ENCODE assay signal across 22 cellular contexts in genomic region chr17:64163468-64163867, GRCh38. TPM values are rescaled to one million over a fixed set of nuclear protein-coding genes. Genes with fewer than 3 reads are reported as not detected.
DNase-seq lines count a peak whose midpoint lies in the region; ATAC-seq and TF ChIP-seq lines count a peak whose summit lies in the region.
"Had no signal": no experiment of that assay in that cellular context is flagged by ENCODE, and none has a peak within 500 bp of the region (broad histone marks: within the 10 kb centered on the region; RNA-seq: fewer than 3 reads in every experiment).

No MANE protein-coding gene starts in this region.

- H3K27ac ChIP-seq in GM23338 (ENCODE audit: low read depth), result no peak overlapping the region
- H3K27ac ChIP-seq in psoas muscle, result peak overlapping the region; percentile 61

- H3K27ac Mint-ChIP-seq in GM23338 (peak overlapping the region; percentile 70; the same call in 1 of the 2 replicates), type B pancreatic cell (peak overlapping the region; percentile 82)
- H3K27ac Mint-ChIP-seq: CD4-positive, alpha-beta T cell; HFFc6; IgD-negative memory B cell had no signal

- H3K27me3 ChIP-seq in GM23338 (ENCODE audit: insufficient read depth) (no peaks in the 10 kb centered on the region), psoas muscle (ENCODE audit: insufficient read depth in 3 of 3, low read length in 2 of 3) (no peaks in the 10 kb centered on the region)
- H3K27me3 ChIP-seq: BE2C had no signal

- peaks cover 11% of the 10 kb centered on the region for H3K4me1 Mint-ChIP-seq in GM23338
- peaks cover 23% of the 10 kb centered on the region for H3K4me1 Mint-ChIP-seq in type B pancreatic cell (ENCODE audit: unreplicated experiment)
- H3K4me1 Mint-ChIP-seq: IgD-negative memory B cell had no signal

- H2AFZ ChIP-seq in GM23338, result no peak overlapping the region

- DNase-seq in GM23338 (ENCODE audit: low spot score), result no peak
- DNase-seq in epithelial cell of esophagus (ENCODE audit: low read depth), result peak; percentile 42
- no peak for DNase-seq in psoas muscle
- DNase-seq in type B pancreatic cell (ENCODE audit: extremely low spot score, unreplicated experiment), result no peak
- DNase-seq in SW480 (ENCODE audit: low spot score), result no peak
- DNase-seq in stimulated activated CD4-positive, alpha-beta T cell treated with anti-CD3 and anti-CD28 coated beads, Interleukin-2, amount 100 ng/mL, for 48 hours, result no peak
- DNase-seq in iPS-NIHi11 (ENCODE audit: low spot score), result no peak
- DNase-seq: ACHN; BE2C; C1 segment of cervical spinal cord; CD4-positive, alpha-beta T cell; DMS153; DMS79; GDM1; GOT3; H7; HFFc6 had no signal

- intact Hi-C loops in psoas muscle (cut with DNase I), result no loop called here

- H3K9me3 ChIP-seq in psoas muscle, result no peaks in the 10 kb centered on the region
- H3K9me3 ChIP-seq: BE2C, Caco-2 had no signal

- no peaks in the 10 kb centered on the region for H3F3A ChIP-seq in GM23338 (replicated peaks; ENCODE audit: low read depth)

- H4K20me1 ChIP-seq in GM23338 (replicated peaks; ENCODE audit: insufficient read depth), result no peaks in the 10 kb centered on the region; the same call in 1 of the 2 replicates

- H3K27me3 Mint-ChIP-seq in GM23338 (ENCODE audit: insufficient read depth, low read depth, poor library complexity), result no peaks in the 10 kb centered on the region
- H3K27me3 Mint-ChIP-seq in type B pancreatic cell, result no peaks in the 10 kb centered on the region
- H3K27me3 Mint-ChIP-seq: CD4-positive, alpha-beta T cell; IgD-negative memory B cell had no signal

- H3K4me1 ChIP-seq in GM23338 (ENCODE audit: insufficient read depth), result peaks cover under 1% of the 10 kb centered on the region; the same call in 1 of the 2 replicates
- H3K4me1 ChIP-seq in psoas muscle, result peaks cover 38% of the 10 kb centered on the region
- H3K4me1 ChIP-seq: BE2C had no signal

- H3K4me3 ChIP-seq in GM23338 (no peak overlapping the region), epithelial cell of esophagus (ENCODE audit: low read length) (no peak overlapping the region), psoas muscle (no peak overlapping the region)

- H3K79me2 ChIP-seq in GM23338 (replicated peaks; ENCODE audit: insufficient read depth), result no peaks in the 10 kb centered on the region

- H3K4me3 Mint-ChIP-seq in GM23338 (no peak overlapping the region), type B pancreatic cell (no peak overlapping the region)
- H3K4me3 Mint-ChIP-seq: CD4-positive, alpha-beta T cell; HFFc6; IgD-negative memory B cell had no signal

- H3K9me3 Mint-ChIP-seq in GM23338 (no peaks in the 10 kb centered on the region), type B pancreatic cell (no peaks in the 10 kb centered on the region)
- H3K9me3 Mint-ChIP-seq: CD4-positive, alpha-beta T cell; HFFc6; IgD-negative memory B cell had no signal

- H3K36me3 ChIP-seq in GM23338 (ENCODE audit: insufficient read depth), result no peaks in the 10 kb centered on the region
- H3K36me3 ChIP-seq in psoas muscle (ENCODE audit: insufficient read depth in 1 of 2, low read depth in 1 of 2), result peaks cover 3 to 37% of the 10 kb centered on the region in 2 donors
- H3K36me3 ChIP-seq: BE2C had no signal

- no peaks in the 10 kb centered on the region for H3K9me2 ChIP-seq in GM23338 (ENCODE audit: insufficient read depth)

- no peak for TF ChIP-seq CTCF in GM23338 (conservative IDR thresholded peaks at IDR 0.05; ENCODE audit: low read depth in 2 of 2)
- no peak for TF ChIP-seq CTCF in epithelial cell of esophagus (IDR thresholded peaks at IDR 0.05; ENCODE audit: insufficient read depth, low read depth, low read length, missing control alignments)
- TF ChIP-seq CTCF in psoas muscle (IDR thresholded peaks at IDR 0.05), result no peak
- no peak for TF ChIP-seq CTCF in type B pancreatic cell (conservative IDR thresholded peaks at IDR 0.05)

- 77 to 82% (median 79%) methylated on average over 6 of the region's 6 CpGs for WGBS in psoas muscle, 3 donors

- H3K4me2 ChIP-seq in GM23338, result no peak overlapping the region

- H3K36me3 Mint-ChIP-seq in GM23338 (ENCODE audit: low read depth) (no peaks in the 10 kb centered on the region), type B pancreatic cell (peaks cover 20% of the 10 kb centered on the region)

- ATAC-seq in GM23338 (no peak), psoas muscle (no peak), GM21423 (IDR thresholded peaks at IDR 0.05; ENCODE audit: unreplicated experiment) (no peak)
- ATAC-seq: HCT116, HepG2 had no signal

TF ChIP-seq in GM23338, 12 proteins besides CTCF, POLR2A, EP300 and RAD21:
- no peak for TF ChIP-seq STAT1 (IDR thresholded peaks at IDR 0.05; ENCODE audit: unreplicated experiment)

RNA-seq across cellular contexts. Expression of gene ERN1, which starts 33.5 kb away (rescaled TPM):
- 4.1 and 5.9 TPM in 2 replicates for total RNA-seq in GM23338 (2014; rRNA removed; shearing (Covaris generic))
- polyA plus RNA-seq in GM23338 (2016; fragmentation: Nextera tagmentation; extraction: Ambion mirVana) (4.2 and 7.5 TPM in 2 replicates), psoas muscle (1 to 10 TPM; 2.8 to 7.6 (median 5.4) TPM)
- total RNA-seq in psoas muscle (10 to 100 TPM; 10.6 to 16.6 (median 14.2) TPM), type B pancreatic cell (ENCODE audit: low replicate concordance) (12.1 and 13.9 TPM in 2 replicates)
